ENCODE assay signal across 27 cellular contexts in genomic region chr7:93132216-93132615, GRCh38.
"Had no signal": no experiment of that assay in that cellular context is flagged by ENCODE, and none has a peak within 500 bp of the region (broad histone marks: within the 10 kb centered on the region; RNA-seq: fewer than 3 reads in every experiment).

No MANE protein-coding gene starts in this region.

- H3K9me3 ChIP-seq: thyroid gland had no signal

- DNase-seq: stimulated activated CD4-positive, alpha-beta T cell treated with anti-CD3 and anti-CD28 coated beads, Interleukin-2, amount 100 ng/mL, for 48 hours; stimulated activated CD4-positive, alpha-beta T cell treated with anti-CD3 and anti-CD28 coated beads, Interleukin-4, amount 100 ng/mL, for 1 hour; stimulated activated CD4-positive, alpha-beta T cell treated with anti-CD3 and anti-CD28 coated beads, Interleukin-4, amount 100 ng/mL, for 24 hours; stimulated activated CD4-positive, alpha-beta T cell treated with anti-CD3 and anti-CD28 coated beads, Interleukin-4, amount 100 ng/mL, for 4 hours; stimulated activated CD8-positive, alpha-beta memory T cell treated with anti-CD3 and anti-CD28 coated beads, Interleukin-4, amount 100 ng/mL, for 48 hours; stimulated activated naive B cell treated with anti-CD40 and anti-IgM and Interleukin-4, amounts not matched to agents 10 μg/mL and 1 μg/mL and 100 μg/mL, for 72 hours; stimulated activated naive CD4-positive, alpha-beta T cell; stimulated activated naive CD4-positive, alpha-beta T cell treated with Interleukin-2 at 50 U/mL for 16 hours; stimulated activated naive CD8-positive, alpha-beta T cell treated with anti-CD3 and anti-CD28 coated beads, Interleukin-15, amount 100 ng/mL, for 72 hours; stimulated activated naive CD8-positive, alpha-beta T cell treated with anti-CD3 and anti-CD28 coated beads, Interleukin-15, Interleukin-2, amounts not matched to agents 100 U/mL and 50 U/mL, for 24 hours; stomach; substantia nigra; testis; thyroid gland; tibial artery; transverse colon; trophoblast cell; upper lobe of left lung; upper lobe of right lung; uterus had no signal

- H3K27ac ChIP-seq: stomach, suprapubic skin, testis, thoracic aorta, thyroid gland, tibial artery, tibial nerve, transverse colon, upper lobe of left lung, upper lobe of right lung, uterus, vagina had no signal

- ATAC-seq: stimulated activated effector memory CD8-positive, alpha-beta T cell treated with anti-CD3 and anti-CD28 coated beads, Interleukin-12 subunit alpha, Interleukin-12 subunit beta, amount 100 ng/mL, for 72 hours; stimulated activated memory B cell treated with anti-CD40 and anti-IgM and Interleukin-4, amounts not matched to agents 10 μg/mL and 1 μg/mL and 100 μg/mL, for 72 hours; stimulated activated naive B cell treated with anti-CD40 and anti-IgM and Interleukin-4, amounts not matched to agents 10 μg/mL and 1 μg/mL and 100 μg/mL, for 72 hours; stimulated activated naive CD8-positive, alpha-beta T cell treated with anti-CD3 and anti-CD28 coated beads, Interleukin-15, amount 100 ng/mL, for 72 hours; stimulated activated naive CD8-positive, alpha-beta T cell treated with anti-CD3 and anti-CD28 coated beads, Interleukin-15, Interleukin-2, amounts not matched to agents 100 U/mL and 50 U/mL, for 24 hours; upper lobe of right lung had no signal

- H3K4me3 ChIP-seq: stomach, suprapubic skin, testis, thoracic aorta, thyroid gland, tibial artery, tibial nerve, transverse colon, upper lobe of left lung, upper lobe of right lung, uterus, vagina had no signal

- H3K36me3 ChIP-seq: uterus had no signal

- H3K27me3 ChIP-seq: stomach, suprapubic skin, testis, thyroid gland, tibial artery, tibial nerve, transverse colon, upper lobe of left lung, upper lobe of right lung, uterus, vagina had no signal

- FAIRE-seq: urothelium cell line had no signal

- H3K4me1 ChIP-seq: stomach, suprapubic skin, testis, thyroid gland, tibial artery, tibial nerve, transverse colon, upper lobe of left lung, upper lobe of right lung, uterus, vagina had no signal
